Comparison of ENCODE assay signal across 9 cellular contexts in genomic region chr7:124031919-124032318, GRCh38. TPM values are rescaled to one million over a fixed set of nuclear protein-coding genes. Genes with fewer than 3 reads are reported as not detected.
DNase-seq lines count a peak whose midpoint lies in the region; ATAC-seq and TF ChIP-seq lines count a peak whose summit lies in the region.
"Had no signal": no experiment of that assay in that cellular context is flagged by ENCODE, and none has a peak within 500 bp of the region (broad histone marks: within the 10 kb centered on the region; RNA-seq: fewer than 3 reads in every experiment).

No MANE protein-coding gene starts in this region.

- ATAC-seq in HG02938 (IDR thresholded peaks at IDR 0.05; ENCODE audit: unreplicated experiment) (peak; percentile 7), GM21390 (IDR thresholded peaks at IDR 0.05; ENCODE audit: unreplicated experiment) (no peak)

- no peaks in the 10 kb centered on the region for H3K4me1 ChIP-seq in CD8-positive, alpha-beta memory T cell (ENCODE audit: insufficient read depth, low read length)
- H3K4me1 ChIP-seq in effector memory CD4-positive, alpha-beta T cell (ENCODE audit: control insufficient read depth, insufficient read depth, low read length, poor library complexity, severe bottlenecking): no peaks in the 10 kb centered on the region

- POLR2A ChIA-PET in CD8-positive, alpha-beta memory T cell (lab: Charles Lee): no interaction called here

- peak overlapping the region; percentile 75 for H3K4me2 ChIP-seq in neural cell (ENCODE audit: low read length)

- peak overlapping the region; percentile 25 for H2AFZ ChIP-seq in neural cell (ENCODE audit: low read depth, low read length)

- H3K4me1 Mint-ChIP-seq in CD8-positive, alpha-beta memory T cell: peaks cover 2 to 16% (median 5%) of the 10 kb centered on the region in 3 donors

- peaks cover 0 to 10% (median 3%) of the 10 kb centered on the region in 5 donors for H3K9me3 Mint-ChIP-seq in CD8-positive, alpha-beta memory T cell

- no peaks in the 10 kb centered on the region for H3K9me2 ChIP-seq in neural cell (ENCODE audit: insufficient read depth, low read length)

- no peak overlapping the region for H3K27ac ChIP-seq in CD8-positive, alpha-beta memory T cell (ENCODE audit: low read depth, low read length)
- H3K27ac ChIP-seq in neural cell (ENCODE audit: low read length): no peak overlapping the region
- H3K27ac ChIP-seq in effector memory CD4-positive, alpha-beta T cell (ENCODE audit: insufficient read depth, low read length, poor library complexity, severe bottlenecking): no peak overlapping the region

- CTCF ChIA-PET in CD8-positive, alpha-beta memory T cell (lab: Charles Lee): no interaction called here

- no peaks in the 10 kb centered on the region for H3F3A ChIP-seq in neural cell (ENCODE audit: insufficient read depth, low read length, poor library complexity, severe bottlenecking)

- no peaks in the 10 kb centered on the region for H3K27me3 ChIP-seq in CD8-positive, alpha-beta memory T cell (ENCODE audit: insufficient read depth, low read length, poor library complexity, severe bottlenecking)
- H3K27me3 ChIP-seq in neural cell (ENCODE audit: insufficient read depth, low read depth, low read length): peaks cover 34% of the 10 kb centered on the region
- H3K27me3 ChIP-seq in effector memory CD4-positive, alpha-beta T cell (replicated peaks; ENCODE audit: control insufficient read depth, insufficient read depth, low read length, poor library complexity, severe bottlenecking): peaks cover 19% of the 10 kb centered on the region

- no peak overlapping the region for H3K27ac Mint-ChIP-seq in CD8-positive, alpha-beta memory T cell

- H4K20me1 ChIP-seq in neural cell (ENCODE audit: insufficient read depth): no peaks in the 10 kb centered on the region

- peak overlapping the region; percentile 68 for H3K9ac ChIP-seq in neural cell (ENCODE audit: low read length)

- H3K4me3 Mint-ChIP-seq in CD8-positive, alpha-beta memory T cell: peak overlapping the region in 4 of 7 donors; percentile 28 to 57 (median 42)

- no peaks in the 10 kb centered on the region for H3K9me3 ChIP-seq in CD8-positive, alpha-beta memory T cell (ENCODE audit: low read length)
- H3K9me3 ChIP-seq in neural cell (ENCODE audit: low read length): no peaks in the 10 kb centered on the region
- no peaks in the 10 kb centered on the region for H3K9me3 ChIP-seq in effector memory CD4-positive, alpha-beta T cell (ENCODE audit: control insufficient read depth, low read length)

- H3K27me3 Mint-ChIP-seq in CD8-positive, alpha-beta memory T cell: peaks cover 27 to 53% of the 10 kb centered on the region in 2 donors

- no peak for DNase-seq in CD8-positive, alpha-beta memory T cell
- DNase-seq in cerebellar cortex (ENCODE audit: low spot score): peak; percentile 29
- no peak for DNase-seq in effector memory CD4-positive, alpha-beta T cell
- no peak for DNase-seq in NCI-H1105 treated with DMSO at 0.1 percent for 48 hours (lab: John Stamatoyannopoulos, UW)
- DNase-seq in SW480 (ENCODE audit: low spot score): no peak

- H3K4me3 ChIP-seq in CD8-positive, alpha-beta memory T cell (ENCODE audit: low read length): no peak overlapping the region
- peak overlapping the region; percentile 94 for H3K4me3 ChIP-seq in neural cell (ENCODE audit: low read length)
- H3K4me3 ChIP-seq in effector memory CD4-positive, alpha-beta T cell (ENCODE audit: insufficient read depth, low read depth, low read length, poor library complexity, severe bottlenecking): no peak overlapping the region

- peaks cover 0 to 5% (median 0%) of the 10 kb centered on the region in 3 donors for H3K36me3 Mint-ChIP-seq in CD8-positive, alpha-beta memory T cell

- TF ChIP-seq EP300 in neural cell (conservative IDR thresholded peaks at IDR 0.05; ENCODE audit: poor library complexity, severe bottlenecking): no peak

- H3K36me3 ChIP-seq in CD8-positive, alpha-beta memory T cell (ENCODE audit: insufficient read depth, low read length): no peaks in the 10 kb centered on the region
- no peaks in the 10 kb centered on the region for H3K36me3 ChIP-seq in neural cell (ENCODE audit: insufficient read depth, low read length)
- H3K36me3 ChIP-seq in effector memory CD4-positive, alpha-beta T cell (ENCODE audit: control insufficient read depth, insufficient read depth, low read length): no peaks in the 10 kb centered on the region

- TF ChIP-seq RAD21 in neural cell (conservative IDR thresholded peaks at IDR 0.05): no peak

- TF ChIP-seq CTCF in neural cell (IDR thresholded peaks at IDR 0.05; ENCODE audit: poor library complexity, severe bottlenecking): no peak

- no peaks in the 10 kb centered on the region for H3K79me2 ChIP-seq in neural cell (replicated peaks; ENCODE audit: insufficient read depth, low read length)

TF ChIP-seq in neural cell, 6 proteins besides CTCF, POLR2A, EP300 and RAD21:
- TF ChIP-seq, protein P1, sequence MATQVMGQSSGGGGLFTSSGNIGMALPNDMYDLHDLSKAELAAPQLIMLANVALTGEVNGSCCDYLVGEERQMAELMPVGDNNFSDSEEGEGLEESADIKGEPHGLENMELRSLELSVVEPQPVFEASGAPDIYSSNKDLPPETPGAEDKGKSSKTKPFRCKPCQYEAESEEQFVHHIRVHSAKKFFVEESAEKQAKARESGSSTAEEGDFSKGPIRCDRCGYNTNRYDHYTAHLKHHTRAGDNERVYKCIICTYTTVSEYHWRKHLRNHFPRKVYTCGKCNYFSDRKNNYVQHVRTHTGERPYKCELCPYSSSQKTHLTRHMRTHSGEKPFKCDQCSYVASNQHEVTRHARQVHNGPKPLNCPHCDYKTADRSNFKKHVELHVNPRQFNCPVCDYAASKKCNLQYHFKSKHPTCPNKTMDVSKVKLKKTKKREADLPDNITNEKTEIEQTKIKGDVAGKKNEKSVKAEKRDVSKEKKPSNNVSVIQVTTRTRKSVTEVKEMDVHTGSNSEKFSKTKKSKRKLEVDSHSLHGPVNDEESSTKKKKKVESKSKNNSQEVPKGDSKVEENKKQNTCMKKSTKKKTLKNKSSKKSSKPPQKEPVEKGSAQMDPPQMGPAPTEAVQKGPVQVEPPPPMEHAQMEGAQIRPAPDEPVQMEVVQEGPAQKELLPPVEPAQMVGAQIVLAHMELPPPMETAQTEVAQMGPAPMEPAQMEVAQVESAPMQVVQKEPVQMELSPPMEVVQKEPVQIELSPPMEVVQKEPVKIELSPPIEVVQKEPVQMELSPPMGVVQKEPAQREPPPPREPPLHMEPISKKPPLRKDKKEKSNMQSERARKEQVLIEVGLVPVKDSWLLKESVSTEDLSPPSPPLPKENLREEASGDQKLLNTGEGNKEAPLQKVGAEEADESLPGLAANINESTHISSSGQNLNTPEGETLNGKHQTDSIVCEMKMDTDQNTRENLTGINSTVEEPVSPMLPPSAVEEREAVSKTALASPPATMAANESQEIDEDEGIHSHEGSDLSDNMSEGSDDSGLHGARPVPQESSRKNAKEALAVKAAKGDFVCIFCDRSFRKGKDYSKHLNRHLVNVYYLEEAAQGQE (IDR thresholded peaks at IDR 0.05; ENCODE audit: borderline replicate concordance): no peak
- TF ChIP-seq TAF1 (IDR thresholded peaks at IDR 0.05; ENCODE audit: low read depth) (no peak), POLR2AphosphoS5 (IDR thresholded peaks at IDR 0.05) (no peak), MXI1 (conservative IDR thresholded peaks at IDR 0.05; ENCODE audit: poor library complexity, severe bottlenecking) (no peak), SMC3 (conservative IDR thresholded peaks at IDR 0.05; ENCODE audit: poor library complexity) (no peak), EZH2 (IDR thresholded peaks at IDR 0.05; ENCODE audit: borderline replicate concordance, insufficient read depth, low read length, poor library complexity, severe bottlenecking) (no peak)

RNA-seq across cellular contexts. Expression of gene TMEM229A, which starts 0.9 kb away (rescaled TPM):
- not detected for total RNA-seq in CD8-positive, alpha-beta memory T cell
- polyA plus RNA-seq in CD8-positive, alpha-beta memory T cell: not detected
- 0.31 and 0.94 TPM in 2 replicates for polyA plus RNA-seq in neural cell
- polyA minus RNA-seq in neural cell: 0.97 and 1.3 TPM in 2 replicates
- total RNA-seq: M059J had no signal
